15 cellular contexts compared by ENCODE assay signal in the genomic region with DNA sequence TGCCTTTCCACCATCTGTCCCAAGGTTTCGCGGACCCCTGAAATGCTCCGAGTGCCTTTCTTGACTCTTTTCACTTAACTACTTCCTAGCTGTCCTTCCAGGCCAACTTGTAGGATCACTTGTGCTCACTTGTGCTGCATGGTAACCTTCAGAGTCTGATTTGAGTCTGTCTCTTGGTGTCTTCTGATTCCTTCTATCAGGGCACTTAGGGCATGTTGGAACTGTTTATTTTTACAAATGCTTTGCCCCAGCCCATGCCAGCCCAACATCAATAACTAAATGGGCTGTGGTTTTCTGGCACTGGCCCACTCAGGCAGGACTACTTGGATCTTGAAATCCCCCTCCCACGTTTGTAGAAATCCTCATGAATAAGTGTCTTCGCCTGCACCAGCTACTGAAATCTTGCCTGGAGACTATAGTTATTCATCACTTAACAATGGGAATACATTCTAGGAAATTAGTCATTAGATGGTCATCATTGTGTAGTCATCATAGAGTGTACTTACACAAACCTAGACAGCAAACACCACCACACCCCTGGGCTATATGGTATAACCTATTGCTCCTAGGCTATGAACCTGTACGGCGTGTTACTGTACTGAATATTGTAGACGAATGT.
DNase-seq lines count a peak whose midpoint lies in the region; ATAC-seq, FAIRE-seq and TF ChIP-seq lines count a peak whose summit lies in the region.
"Had no signal": no experiment of that assay in that cellular context is flagged by ENCODE, and none has a peak within 500 bp of the region (broad histone marks: within the 10 kb centered on the region; RNA-seq: fewer than 3 reads in every experiment).

No MANE protein-coding gene starts in this region.

- H3K9me3 ChIP-seq in astrocyte (ENCODE audit: insufficient read depth, low read depth, low read length) (no peaks in the 10 kb centered on the region), keratinocyte (ENCODE audit: control insufficient read depth, low read depth, low read length) (peaks cover 1% of the 10 kb centered on the region), Peyer's patch (no peaks in the 10 kb centered on the region)

- H2AFZ ChIP-seq in ACC112 (ENCODE audit: low read length, unreplicated experiment): no peak overlapping the region
- no peak overlapping the region for H2AFZ ChIP-seq in astrocyte (ENCODE audit: low read depth, low read length)
- no peak overlapping the region for H2AFZ ChIP-seq in keratinocyte (ENCODE audit: control insufficient read depth, low read length)

- H3K36me3 Mint-ChIP-seq in astrocyte (ENCODE audit: low read depth, unreplicated experiment): no peaks in the 10 kb centered on the region
- no peaks in the 10 kb centered on the region for H3K36me3 Mint-ChIP-seq in activated CD8-positive, alpha-beta T cell treated with anti-CD3 and anti-CD28 coated beads, Interleukin-2, amount 10 ng/mL, durations not matched to agents 7 days and 5 days (ENCODE audit: low read depth)
- no peaks in the 10 kb centered on the region for H3K36me3 Mint-ChIP-seq in activated CD4-positive, alpha-beta T cell treated with anti-CD3 and anti-CD28 coated beads, Interleukin-2, amount 10 ng/mL, durations not matched to agents 24 days and 14 days (ENCODE audit: low read depth)
- H3K36me3 Mint-ChIP-seq: activated naive CD4-positive, alpha-beta T cell treated with anti-CD3 and anti-CD28 coated beads, Interleukin-2, amount 50 U/mL, for 24 hours had no signal

- H3K79me2 ChIP-seq in ACC112 (ENCODE audit: control insufficient read depth, insufficient read depth, low read length, unreplicated experiment) (no peaks in the 10 kb centered on the region), astrocyte (ENCODE audit: insufficient read depth, low read length) (no peaks in the 10 kb centered on the region), keratinocyte (ENCODE audit: control insufficient read depth, insufficient read depth, low read length) (no peaks in the 10 kb centered on the region)

- peaks cover 4% of the 10 kb centered on the region for H3K9me3 Mint-ChIP-seq in astrocyte (ENCODE audit: unreplicated experiment)
- no peaks in the 10 kb centered on the region for H3K9me3 Mint-ChIP-seq in activated CD8-positive, alpha-beta T cell treated with anti-CD3 and anti-CD28 coated beads, Interleukin-2, amount 10 ng/mL, durations not matched to agents 7 days and 5 days (ENCODE audit: insufficient read depth)
- H3K9me3 Mint-ChIP-seq in activated CD4-positive, alpha-beta T cell treated with anti-CD3 and anti-CD28 coated beads, Interleukin-2, amount 10 ng/mL, durations not matched to agents 24 days and 14 days: no peaks in the 10 kb centered on the region
- H3K9me3 Mint-ChIP-seq: activated naive CD4-positive, alpha-beta T cell treated with anti-CD3 and anti-CD28 coated beads, Interleukin-2, amount 50 U/mL, for 24 hours had no signal

- CTCF ChIA-PET in activated CD8-positive, alpha-beta T cell treated with anti-CD3 and anti-CD28 coated beads, Interleukin-2, amount 10 ng/mL, durations not matched to agents 7 days and 5 days (lab: Charles Lee): no interaction called here

- dilution Hi-C loops in keratinocyte (cut with MboI; ENCODE audit: extremely low pct_ligation_motif_present, low sequenced_read_pairs): no loop called here

- no peaks in the 10 kb centered on the region for H3K27me3 Mint-ChIP-seq in astrocyte (ENCODE audit: low read depth, unreplicated experiment)
- H3K27me3 Mint-ChIP-seq in activated CD8-positive, alpha-beta T cell treated with anti-CD3 and anti-CD28 coated beads, Interleukin-2, amount 10 ng/mL, durations not matched to agents 7 days and 5 days (ENCODE audit: low read depth): no peaks in the 10 kb centered on the region
- no peaks in the 10 kb centered on the region for H3K27me3 Mint-ChIP-seq in activated CD4-positive, alpha-beta T cell treated with anti-CD3 and anti-CD28 coated beads, Interleukin-2, amount 10 ng/mL, durations not matched to agents 24 days and 14 days

- H3K4me3 ChIP-seq in ACC112 (ENCODE audit: low read depth, low read length) (peak overlapping the region; percentile 15; the same call in 1 of the 2 replicates), astrocyte (ENCODE audit: insufficient read depth, low read depth, low read length) (no peak overlapping the region), keratinocyte (ENCODE audit: control insufficient read depth in 2 of 3, extremely low read depth in 1 of 3, insufficient read depth in 2 of 3, low read depth in 1 of 3, low read length in 3 of 3) (no peak overlapping the region), Peyer's patch (no peak overlapping the region)

- intact Hi-C loops in activated CD4-positive, alpha-beta T cell treated with anti-CD3 and anti-CD28 coated beads, Interleukin-2, amount 10 ng/mL, durations not matched to agents 24 days and 14 days (cut with micrococcal nuclease): no loop called here

- no peaks in the 10 kb centered on the region for H3K27me3 ChIP-seq in ACC112 (ENCODE audit: insufficient read depth, low read length)
- H3K27me3 ChIP-seq in astrocyte (ENCODE audit: insufficient read depth, low read length): no peaks in the 10 kb centered on the region
- no peaks in the 10 kb centered on the region for H3K27me3 ChIP-seq in keratinocyte (ENCODE audit: control insufficient read depth, extremely low read depth, insufficient read depth, low read length)
- no peaks in the 10 kb centered on the region for H3K27me3 ChIP-seq in Peyer's patch

- TF ChIP-seq POLR2A in Peyer's patch (IDR thresholded peaks at IDR 0.05): no peak

- peaks cover 8% of the 10 kb centered on the region for H3K4me1 Mint-ChIP-seq in astrocyte (ENCODE audit: low read depth, unreplicated experiment)
- no peaks in the 10 kb centered on the region for H3K4me1 Mint-ChIP-seq in activated CD8-positive, alpha-beta T cell treated with anti-CD3 and anti-CD28 coated beads, Interleukin-2, amount 10 ng/mL, durations not matched to agents 7 days and 5 days (ENCODE audit: low read depth)
- no peaks in the 10 kb centered on the region for H3K4me1 Mint-ChIP-seq in activated CD4-positive, alpha-beta T cell treated with anti-CD3 and anti-CD28 coated beads, Interleukin-2, amount 10 ng/mL, durations not matched to agents 24 days and 14 days
- H3K4me1 Mint-ChIP-seq: activated naive CD4-positive, alpha-beta T cell treated with anti-CD3 and anti-CD28 coated beads, Interleukin-2, amount 50 U/mL, for 24 hours had no signal

- DNase-seq in HT1080 (ENCODE audit: low read depth) (peak; percentile 95), astrocyte (ENCODE audit: low read depth) (peak; percentile 83), keratinocyte (ENCODE audit: low read depth, low spot score) (peak; percentile 89), dermis blood vessel endothelial cell (no peak), Peyer's patch (no peak)
- no peak for DNase-seq in activated CD8-positive, alpha-beta T cell treated with anti-CD3 and anti-CD28 coated beads, Interleukin-2, amount 10 ng/mL, durations not matched to agents 7 days and 5 days
- DNase-seq in activated CD4-positive, alpha-beta T cell treated with anti-CD3 and anti-CD28 coated beads, Interleukin-2, amount 10 ng/mL, durations not matched to agents 24 days and 14 days: no peak
- DNase-seq: activated CD8-positive, alpha-beta memory T cell treated with anti-CD3 and anti-CD28 coated beads, Interleukin-2, amount 50 U/mL, for 4 hours; cerebellar nuclear complex; erythroblast; mesendoderm had no signal

- H3K36me3 ChIP-seq in ACC112 (ENCODE audit: insufficient read depth, low read length) (no peaks in the 10 kb centered on the region), astrocyte (ENCODE audit: insufficient read depth, low read length) (no peaks in the 10 kb centered on the region), keratinocyte (ENCODE audit: control insufficient read depth in 2 of 2, extremely low read depth in 1 of 2, insufficient read depth in 2 of 2, low read length in 2 of 2) (no peaks in the 10 kb centered on the region), Peyer's patch (no peaks in the 10 kb centered on the region)

- FAIRE-seq in astrocyte (lab: Jason Lieb, UNC): peak; percentile 96
- FAIRE-seq in keratinocyte (lab: Jason Lieb, UNC): peak; percentile 57
- FAIRE-seq: HTR-8/SVneo had no signal

- H4K20me1 ChIP-seq in astrocyte (ENCODE audit: insufficient read depth, low read length) (no peaks in the 10 kb centered on the region), keratinocyte (ENCODE audit: control insufficient read depth, extremely low read depth, insufficient read depth, low read length) (no peaks in the 10 kb centered on the region)

- H3K9me1 ChIP-seq in keratinocyte (ENCODE audit: control insufficient read depth, extremely low read depth, insufficient read depth, low read length): no peaks in the 10 kb centered on the region

- H3K4me3 Mint-ChIP-seq in astrocyte (ENCODE audit: unreplicated experiment): no peak overlapping the region
- no peak overlapping the region for H3K4me3 Mint-ChIP-seq in activated CD8-positive, alpha-beta T cell treated with anti-CD3 and anti-CD28 coated beads, Interleukin-2, amount 10 ng/mL, durations not matched to agents 7 days and 5 days
- H3K4me3 Mint-ChIP-seq in activated CD4-positive, alpha-beta T cell treated with anti-CD3 and anti-CD28 coated beads, Interleukin-2, amount 10 ng/mL, durations not matched to agents 24 days and 14 days: no peak overlapping the region
- H3K4me3 Mint-ChIP-seq: activated naive CD4-positive, alpha-beta T cell treated with anti-CD3 and anti-CD28 coated beads, Interleukin-2, amount 50 U/mL, for 24 hours; WTC11 had no signal

- 0 out of 2 replicates have a peak overlapping the region, but pooled peaks have one; percentile 4 for H3K27ac ChIP-seq in ACC112 (ENCODE audit: low read depth, low read length)
- H3K27ac ChIP-seq in astrocyte (ENCODE audit: low read depth, low read length): peak overlapping the region; percentile 39
- H3K27ac ChIP-seq in keratinocyte (ENCODE audit: control insufficient read depth, insufficient read depth, low read length): peak overlapping the region; percentile 51
- no peak overlapping the region for H3K27ac ChIP-seq in Peyer's patch

- H3K9ac ChIP-seq in astrocyte (ENCODE audit: low read length) (no peak overlapping the region), keratinocyte (ENCODE audit: control insufficient read depth, extremely low read depth, insufficient read depth, low read length) (no peak overlapping the region)

- peaks cover 19% of the 10 kb centered on the region for H3K4me1 ChIP-seq in ACC112 (ENCODE audit: control insufficient read depth, insufficient read depth, low read length, unreplicated experiment)
- peaks cover 5% of the 10 kb centered on the region for H3K4me1 ChIP-seq in astrocyte (ENCODE audit: insufficient read depth, low read length)
- H3K4me1 ChIP-seq in keratinocyte (ENCODE audit: control insufficient read depth, extremely low read depth, insufficient read depth, low read length): peaks cover 17% of the 10 kb centered on the region
- no peaks in the 10 kb centered on the region for H3K4me1 ChIP-seq in Peyer's patch

- TF ChIP-seq CTCF in astrocyte (IDR thresholded peaks at IDR 0.05; ENCODE audit: insufficient read depth, low read depth, low read length): no peak
- TF ChIP-seq CTCF in keratinocyte (optimal IDR thresholded peaks at IDR 0.05 in 1 of 3, IDR thresholded peaks at IDR 0.05 in 1 of 3, conservative IDR thresholded peaks at IDR 0.05 in 1 of 3; ENCODE audit: extremely low read depth in 1 of 3, insufficient read depth in 2 of 3, low read length in 3 of 3): no peak
- no peak for TF ChIP-seq CTCF in Peyer's patch (IDR thresholded peaks at IDR 0.05)

- POLR2A ChIA-PET in activated CD8-positive, alpha-beta T cell treated with anti-CD3 and anti-CD28 coated beads, Interleukin-2, amount 10 ng/mL, durations not matched to agents 7 days and 5 days (lab: Charles Lee): no interaction called here

- no peak for ATAC-seq in activated CD8-positive, alpha-beta T cell treated with anti-CD3 and anti-CD28 coated beads, Interleukin-2, amount 10 ng/mL, durations not matched to agents 7 days and 5 days
- ATAC-seq: WTC11 had no signal

- peak overlapping the region; percentile 24 for H3K4me2 ChIP-seq in astrocyte (ENCODE audit: low read length)
- peak overlapping the region; percentile 46 for H3K4me2 ChIP-seq in keratinocyte (ENCODE audit: control insufficient read depth, extremely low read depth, insufficient read depth, low read depth, low read length)

- H3K27ac Mint-ChIP-seq in astrocyte (ENCODE audit: unreplicated experiment): peak overlapping the region; percentile 66
- H3K27ac Mint-ChIP-seq in activated CD8-positive, alpha-beta T cell treated with anti-CD3 and anti-CD28 coated beads, Interleukin-2, amount 10 ng/mL, durations not matched to agents 7 days and 5 days: no peak overlapping the region
- no peak overlapping the region for H3K27ac Mint-ChIP-seq in activated CD4-positive, alpha-beta T cell treated with anti-CD3 and anti-CD28 coated beads, Interleukin-2, amount 10 ng/mL, durations not matched to agents 24 days and 14 days
- H3K27ac Mint-ChIP-seq: activated naive CD4-positive, alpha-beta T cell treated with anti-CD3 and anti-CD28 coated beads, Interleukin-2, amount 50 U/mL, for 24 hours; WTC11 had no signal

Comparison
In these comparisons a context has a peak if more than half of its experiments do, and no peak if none do; other contexts are left out.
1. H3K27ac ChIP-seq: peak in ACC112 (single experiment), astrocyte (single experiment) and keratinocyte (single experiment); none in Peyer's patch (0 of 4).
2. DNase-seq: peak in HT1080 (single experiment), astrocyte (single experiment) and keratinocyte (single experiment); none in dermis blood vessel endothelial cell (single experiment), activated CD8-positive, alpha-beta T cell treated with anti-CD3 and anti-CD28 coated beads, Interleukin-2, amount 10 ng/mL, durations not matched to agents 7 days and 5 days (single experiment), Peyer's patch (0 of 3) and activated CD4-positive, alpha-beta T cell treated with anti-CD3 and anti-CD28 coated beads, Interleukin-2, amount 10 ng/mL, durations not matched to agents 24 days and 14 days (single experiment).